ENCODE assay signal across 11 cellular contexts in the genomic region with DNA sequence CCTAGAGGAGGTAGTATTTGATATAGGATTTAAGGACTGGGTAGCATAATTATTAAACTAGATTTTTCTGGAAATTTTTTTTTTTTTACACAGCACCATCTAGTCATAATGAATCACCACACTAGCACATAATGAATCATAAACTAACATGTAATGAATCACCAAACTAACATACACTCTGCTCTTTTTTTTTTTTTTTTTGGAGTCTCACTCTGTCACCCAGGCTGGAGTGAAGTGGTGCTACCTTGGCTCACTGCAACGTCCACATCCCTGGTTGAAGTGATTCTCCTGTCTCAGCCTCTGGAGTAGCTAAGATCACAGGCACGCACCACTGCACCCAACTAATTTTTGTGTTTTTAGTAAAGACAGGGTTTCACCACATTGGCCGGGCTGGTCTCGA.
A peak's percentile ranks its signal among the peaks of the same experiment; 100 is the strongest.
DNase-seq lines count a peak whose midpoint lies in the region; ATAC-seq and TF ChIP-seq lines count a peak whose summit lies in the region.
"Had no signal": no experiment of that assay in that cellular context is flagged by ENCODE, and none has a peak within 500 bp of the region (broad histone marks: within the 10 kb centered on the region; RNA-seq: fewer than 3 reads in every experiment).

No MANE protein-coding gene starts in this region.

- H3K27me3 Mint-ChIP-seq in activated CD4-positive, alpha-beta memory T cell treated with anti-CD3 and anti-CD28 coated beads for 36 hours: peaks cover 2% of the 10 kb centered on the region
- H3K27me3 Mint-ChIP-seq in activated CD4-positive, alpha-beta memory T cell treated with anti-CD3 and anti-CD28 coated beads, Interleukin-2, amount 10 ng/mL, durations not matched to agents 7 days and 5 days: no peaks in the 10 kb centered on the region

- peaks cover 9% of the 10 kb centered on the region for H3K4me1 Mint-ChIP-seq in activated CD4-positive, alpha-beta memory T cell treated with anti-CD3 and anti-CD28 coated beads for 36 hours (ENCODE audit: low read depth)
- H3K4me1 Mint-ChIP-seq in activated CD4-positive, alpha-beta memory T cell treated with anti-CD3 and anti-CD28 coated beads, Interleukin-2, amount 10 ng/mL, durations not matched to agents 7 days and 5 days: peaks cover 7% of the 10 kb centered on the region
- no peaks in the 10 kb centered on the region for H3K4me1 Mint-ChIP-seq in stimulated activated effector memory CD8-positive, alpha-beta T cell treated with anti-CD3 and anti-CD28 coated beads, Interleukin-12 subunit alpha, Interleukin-12 subunit beta, amount 100 ng/mL, for 72 hours

- DNase-seq in activated CD4-positive, alpha-beta memory T cell treated with anti-CD3 and anti-CD28 coated beads for 36 hours: peak; percentile 15
- no peak for DNase-seq in activated CD4-positive, alpha-beta memory T cell treated with anti-CD3 and anti-CD28 coated beads, Interleukin-2, amount 10 ng/mL, durations not matched to agents 7 days and 5 days
- DNase-seq in mammary epithelial cell (peak; percentile 77), SIG-M5 (lab: John Stamatoyannopoulos, UW) (no peak), GM10266 (ENCODE audit: extremely low spot score) (no peak)
- no peak for DNase-seq in stimulated activated effector memory CD8-positive, alpha-beta T cell treated with anti-CD3 and anti-CD28 coated beads, Interleukin-12 subunit alpha, Interleukin-12 subunit beta, amount 100 ng/mL, for 72 hours (ENCODE audit: low spot score in 2 of 2)

- intact Hi-C loops in activated CD4-positive, alpha-beta memory T cell treated with anti-CD3 and anti-CD28 coated beads for 36 hours (cut with micrococcal nuclease): loop anchor here (5.0 to 10.0 kb wide), 2 partner anchors 142 to 150 kb away; a partner anchor contains a TSS
- intact Hi-C loops in mammary epithelial cell (cut with micrococcal nuclease): no loop called here

- no peak overlapping the region for H3K4me3 ChIP-seq in mammary epithelial cell (replicated peaks in 1 of 3; ENCODE audit: insufficient read depth in 1 of 3, low read depth in 2 of 3, low read length in 3 of 3)
- H3K4me3 ChIP-seq: cardiac muscle cell had no signal

- H3K9ac ChIP-seq in mammary epithelial cell (ENCODE audit: insufficient read depth, low read length): peak overlapping the region; percentile 7
- H3K9ac ChIP-seq: KMS-11 had no signal

- H3K4me3 Mint-ChIP-seq in activated CD4-positive, alpha-beta memory T cell treated with anti-CD3 and anti-CD28 coated beads for 36 hours: no peak overlapping the region
- no peak overlapping the region for H3K4me3 Mint-ChIP-seq in activated CD4-positive, alpha-beta memory T cell treated with anti-CD3 and anti-CD28 coated beads, Interleukin-2, amount 10 ng/mL, durations not matched to agents 7 days and 5 days
- no peak overlapping the region for H3K4me3 Mint-ChIP-seq in stimulated activated effector memory CD8-positive, alpha-beta T cell treated with anti-CD3 and anti-CD28 coated beads, Interleukin-12 subunit alpha, Interleukin-12 subunit beta, amount 100 ng/mL, for 72 hours
- H3K4me3 Mint-ChIP-seq: neural crest cell had no signal

- peak overlapping the region; percentile 70 for H3K4me2 ChIP-seq in mammary epithelial cell (ENCODE audit: insufficient read depth, low read depth, low read length)
- H3K4me2 ChIP-seq: KMS-11 had no signal

- no peaks in the 10 kb centered on the region for H4K20me1 ChIP-seq in mammary epithelial cell (ENCODE audit: insufficient read depth, low read length)

- no TSS peak for BruUV-seq in mammary epithelial cell (replicated peaks; lab: Mats Ljungman, UMichigan)

- dilution Hi-C loops in mammary epithelial cell (cut with HindIII; ENCODE audit: low sequenced_read_pairs): no loop called here

- no peak overlapping the region for H3K27ac Mint-ChIP-seq in activated CD4-positive, alpha-beta memory T cell treated with anti-CD3 and anti-CD28 coated beads for 36 hours
- H3K27ac Mint-ChIP-seq in activated CD4-positive, alpha-beta memory T cell treated with anti-CD3 and anti-CD28 coated beads, Interleukin-2, amount 10 ng/mL, durations not matched to agents 7 days and 5 days: no peak overlapping the region
- no peak overlapping the region for H3K27ac Mint-ChIP-seq in stimulated activated effector memory CD8-positive, alpha-beta T cell treated with anti-CD3 and anti-CD28 coated beads, Interleukin-12 subunit alpha, Interleukin-12 subunit beta, amount 100 ng/mL, for 72 hours

- H3K36me3 ChIP-seq in mammary epithelial cell (ENCODE audit: insufficient read depth, low read length): no peaks in the 10 kb centered on the region
- H3K36me3 ChIP-seq: cardiac muscle cell had no signal

- POLR2A ChIA-PET in activated CD4-positive, alpha-beta memory T cell treated with anti-CD3 and anti-CD28 coated beads for 36 hours (lab: Charles Lee): no interaction called here
- POLR2A ChIA-PET in activated CD4-positive, alpha-beta memory T cell treated with anti-CD3 and anti-CD28 coated beads, Interleukin-2, amount 10 ng/mL, durations not matched to agents 7 days and 5 days (lab: Charles Lee): interaction anchor here (1.4 to 1.9 kb wide), 2 partner anchors 11 to 14 kb away, joined by 4 to 7 read pairs; no protein-coding TSS in a partner anchor

- H3K27me3 ChIP-seq in mammary epithelial cell (ENCODE audit: insufficient read depth, low read length): no peaks in the 10 kb centered on the region
- H3K27me3 ChIP-seq: cardiac muscle cell had no signal

- in situ Hi-C loops in mammary epithelial cell (cut with MboI; ENCODE audit: low sequenced_read_pairs in 2 of 2): no loop called here

- CTCF ChIA-PET in activated CD4-positive, alpha-beta memory T cell treated with anti-CD3 and anti-CD28 coated beads for 36 hours (lab: Charles Lee): interaction anchor here (0.7 kb wide), 1 partner anchor 243 kb away, joined by 3 read pairs; no protein-coding TSS in a partner anchor
- CTCF ChIA-PET in activated CD4-positive, alpha-beta memory T cell treated with anti-CD3 and anti-CD28 coated beads, Interleukin-2, amount 10 ng/mL, durations not matched to agents 7 days and 5 days (lab: Charles Lee): no interaction called here
- CTCF ChIA-PET in mammary epithelial cell (lab: Charles Lee; ENCODE audit: low non-redundant PET): no interaction called here

- no peaks in the 10 kb centered on the region for H3K9me3 ChIP-seq in mammary epithelial cell (replicated peaks; ENCODE audit: insufficient read depth, low read length)

- H3K9me3 Mint-ChIP-seq in activated CD4-positive, alpha-beta memory T cell treated with anti-CD3 and anti-CD28 coated beads for 36 hours: no peaks in the 10 kb centered on the region
- H3K9me3 Mint-ChIP-seq in activated CD4-positive, alpha-beta memory T cell treated with anti-CD3 and anti-CD28 coated beads, Interleukin-2, amount 10 ng/mL, durations not matched to agents 7 days and 5 days: no peaks in the 10 kb centered on the region
- no peaks in the 10 kb centered on the region for H3K9me3 Mint-ChIP-seq in stimulated activated effector memory CD8-positive, alpha-beta T cell treated with anti-CD3 and anti-CD28 coated beads, Interleukin-12 subunit alpha, Interleukin-12 subunit beta, amount 100 ng/mL, for 72 hours

- no peak for TF ChIP-seq CTCF in mammary epithelial cell (conservative IDR thresholded peaks at IDR 0.05 in 1 of 2, IDR thresholded peaks at IDR 0.05 in 1 of 2; ENCODE audit: extremely low read depth in 1 of 2, insufficient read depth in 1 of 2, low read depth in 1 of 2, low read length in 2 of 2)
- no peak for TF ChIP-seq CTCF in GM10266 (IDR thresholded peaks at IDR 0.05; ENCODE audit: control insufficient read depth, insufficient read depth, low read depth, missing control alignments)

- 56% methylated on average over 4 of the region's 4 CpGs for WGBS in mammary epithelial cell (ENCODE audit: low coverage, missing lambda C conversion rate)

- H3K4me1 ChIP-seq in mammary epithelial cell (ENCODE audit: insufficient read depth, low read length): peaks cover 19% of the 10 kb centered on the region

- peak overlapping the region; percentile 78 for H3K27ac ChIP-seq in mammary epithelial cell (ENCODE audit: insufficient read depth, low read depth, low read length)
- H3K27ac ChIP-seq: cardiac muscle cell, KMS-11 had no signal

- no peaks in the 10 kb centered on the region for H3K36me3 Mint-ChIP-seq in activated CD4-positive, alpha-beta memory T cell treated with anti-CD3 and anti-CD28 coated beads for 36 hours
- H3K36me3 Mint-ChIP-seq in activated CD4-positive, alpha-beta memory T cell treated with anti-CD3 and anti-CD28 coated beads, Interleukin-2, amount 10 ng/mL, durations not matched to agents 7 days and 5 days (ENCODE audit: low read depth): no peaks in the 10 kb centered on the region
- no peaks in the 10 kb centered on the region for H3K36me3 Mint-ChIP-seq in stimulated activated effector memory CD8-positive, alpha-beta T cell treated with anti-CD3 and anti-CD28 coated beads, Interleukin-12 subunit alpha, Interleukin-12 subunit beta, amount 100 ng/mL, for 72 hours

- ATAC-seq in HG03342 (IDR thresholded peaks at IDR 0.05; ENCODE audit: unreplicated experiment) (peak; percentile 67), HG02571 (IDR thresholded peaks at IDR 0.05; ENCODE audit: unreplicated experiment) (no peak)
- ATAC-seq in stimulated activated effector memory CD8-positive, alpha-beta T cell treated with anti-CD3 and anti-CD28 coated beads, Interleukin-12 subunit alpha, Interleukin-12 subunit beta, amount 100 ng/mL, for 72 hours: peak; percentile 93

- no peaks in the 10 kb centered on the region for H3K79me2 ChIP-seq in mammary epithelial cell (ENCODE audit: insufficient read depth, low read length)

- H2AFZ ChIP-seq in mammary epithelial cell (ENCODE audit: low read depth, low read length): no peak overlapping the region

Comparison
In these comparisons a context has a peak if more than half of its experiments do, and no peak if none do; other contexts are left out.
1. DNase-seq: peak in activated CD4-positive, alpha-beta memory T cell treated with anti-CD3 and anti-CD28 coated beads for 36 hours (single experiment) and mammary epithelial cell (single experiment); none in activated CD4-positive, alpha-beta memory T cell treated with anti-CD3 and anti-CD28 coated beads, Interleukin-2, amount 10 ng/mL, durations not matched to agents 7 days and 5 days (single experiment), stimulated activated effector memory CD8-positive, alpha-beta T cell treated with anti-CD3 and anti-CD28 coated beads, Interleukin-12 subunit alpha, Interleukin-12 subunit beta, amount 100 ng/mL, for 72 hours (0 of 2), SIG-M5 (single experiment) and GM10266 (single experiment).